Comparison of ENCODE assay signal across 3 cellular contexts in genomic region chr22:39309364-39309861, GRCh38.
TF ChIP-seq lines count a peak whose summit lies in the region.

No MANE protein-coding gene starts in this region.

TF ChIP-seq in A549, 52 proteins besides CTCF, POLR2A, EP300 and RAD21:
- no peak for TF ChIP-seq CBX2 (IDR thresholded peaks at IDR 0.05; ENCODE audit: borderline replicate concordance, low read depth)
- TF ChIP-seq FOSB (CRISPR knock-in tag; IDR thresholded peaks at IDR 0.05), result no peak
- TF ChIP-seq TFCP2L1 (CRISPR knock-in tag; IDR thresholded peaks at IDR 0.05), result no peak
- TF ChIP-seq CEBPB (IDR thresholded peaks at IDR 0.05), result no peak
- TF ChIP-seq FOXS1 (CRISPR knock-in tag; IDR thresholded peaks at IDR 0.05), result no peak
- no peak for TF ChIP-seq MAFK (IDR thresholded peaks at IDR 0.05; ENCODE audit: partially characterized antibody)
- TF ChIP-seq PBX3 (IDR thresholded peaks at IDR 0.05), result no peak
- TF ChIP-seq HOXB5 (CRISPR knock-in tag; IDR thresholded peaks at IDR 0.05), result no peak
- TF ChIP-seq HOXA7 (CRISPR knock-in tag; IDR thresholded peaks at IDR 0.05), result no peak
- TF ChIP-seq HOXB13 (CRISPR knock-in tag; IDR thresholded peaks at IDR 0.05; ENCODE audit: low read depth), result no peak
- TF ChIP-seq RFX5 (IDR thresholded peaks at IDR 0.05), result no peak
- TF ChIP-seq PHF8 (IDR thresholded peaks at IDR 0.05; ENCODE audit: borderline replicate concordance, low read depth), result no peak
- no peak for TF ChIP-seq ELK1 (IDR thresholded peaks at IDR 0.05; ENCODE audit: low read depth, low read length)
- TF ChIP-seq POLR2AphosphoS2 (conservative IDR thresholded peaks at IDR 0.05; ENCODE audit: low read length), result no peak
- no peak for TF ChIP-seq ZNF302 (CRISPR knock-in tag; IDR thresholded peaks at IDR 0.05)
- no peak for TF ChIP-seq TP53 (CRISPR knock-in tag; IDR thresholded peaks at IDR 0.05)
- no peak for TF ChIP-seq MAX (IDR thresholded peaks at IDR 0.05)
- TF ChIP-seq REST (IDR thresholded peaks at IDR 0.05), result no peak

TF ChIP-seq in HEK293, 187 proteins besides CTCF, POLR2A, EP300 and RAD21:
- TF ChIP-seq ZBTB44 (tag by site-specific recombination; IDR thresholded peaks at IDR 0.05) (peak; percentile 61; the same call in 1 of the 2 replicates), ZBTB48 (tag by site-specific recombination; IDR thresholded peaks at IDR 0.05) (peak; percentile 60), ZNF341 (tag by site-specific recombination; IDR thresholded peaks at IDR 0.05; ENCODE audit: low read depth) (no peak)
TF ChIP-seq in HEK293: peak in this region for 2.

TF ChIP-seq in K562, 482 proteins besides CTCF, POLR2A, EP300 and RAD21:
- TF ChIP-seq POU5F1 (IDR thresholded peaks at IDR 0.05; ENCODE audit: borderline replicate concordance, low read depth, low read length, partially characterized antibody) (no peak), PTRF (tag; IDR thresholded peaks at IDR 0.05) (no peak), ZBTB8A (IDR thresholded peaks at IDR 0.05; ENCODE audit: partially characterized antibody) (no peak), BCOR (IDR thresholded peaks at IDR 0.05) (no peak), ZNF398 (CRISPR knock-in tag; IDR thresholded peaks at IDR 0.05) (no peak), NCOA6 (IDR thresholded peaks at IDR 0.05) (no peak), ZNF197 (CRISPR knock-in tag; IDR thresholded peaks at IDR 0.05; ENCODE audit: low read depth) (no peak), RFX1 (IDR thresholded peaks at IDR 0.05) (no peak), HNRNPL (IDR thresholded peaks at IDR 0.05; ENCODE audit: low read depth, low read length) (no peak), ZNF518B (CRISPR knock-in tag; IDR thresholded peaks at IDR 0.05) (no peak), JUNB (CRISPR knock-in tag; conservative IDR thresholded peaks at IDR 0.05) (no peak), E2F3 (CRISPR knock-in tag; IDR thresholded peaks at IDR 0.05) (no peak), ELK3 (CRISPR knock-in tag; IDR thresholded peaks at IDR 0.05) (no peak), ZNF589 (CRISPR knock-in tag; IDR thresholded peaks at IDR 0.05; ENCODE audit: low read depth) (no peak), JUND (IDR thresholded peaks at IDR 0.05; ENCODE audit: borderline replicate concordance, low read depth, low read length) (no peak), JUND (tag; IDR thresholded peaks at IDR 0.05; ENCODE audit: borderline replicate concordance, low read depth, low read length) (no peak), ZKSCAN3 (CRISPR knock-in tag; IDR thresholded peaks at IDR 0.05) (no peak), E4F1 (CRISPR knock-in tag; IDR thresholded peaks at IDR 0.05; ENCODE audit: borderline replicate concordance) (no peak)
